Comparison of ENCODE assay signal across 8 cellular contexts in genomic region chr2:85433511-85434089, GRCh38. TPM values are rescaled to one million over a fixed set of nuclear protein-coding genes. Genes with fewer than 3 reads are reported as not detected.
A peak's percentile ranks its signal among the peaks of the same experiment; 100 is the strongest.
DNase-seq lines count a peak whose midpoint lies in the region; ATAC-seq and TF ChIP-seq lines count a peak whose summit lies in the region.

No MANE protein-coding gene starts in this region.

- peaks cover 56% of the 10 kb centered on the region for H3K4me1 ChIP-seq in left ventricle myocardium inferior

- peaks cover 68% of the 10 kb centered on the region for H3K4me1 Mint-ChIP-seq in WTC11

- H3K27ac ChIP-seq in left ventricle myocardium inferior (replicated peaks): peak overlapping the region; percentile 96

- H3K36me3 Mint-ChIP-seq in WTC11: no peaks in the 10 kb centered on the region

- TF ChIP-seq CTCF in WTC11 (IDR thresholded peaks at IDR 0.05) (no peak), left ventricle myocardium inferior (IDR thresholded peaks at IDR 0.05; ENCODE audit: borderline replicate concordance) (no peak)

- ATAC-seq in WTC11 (peak; percentile 4), sciatic nerve (peak; percentile 86), GM18909 (IDR thresholded peaks at IDR 0.05; ENCODE audit: poor library complexity, unreplicated experiment) (no peak), GM19395 (IDR thresholded peaks at IDR 0.05; ENCODE audit: unreplicated experiment) (no peak), HG02678 (IDR thresholded peaks at IDR 0.05; ENCODE audit: unreplicated experiment) (no peak)

- no peaks in the 10 kb centered on the region for H3K27me3 ChIP-seq in left ventricle myocardium inferior (ENCODE audit: low read depth)

- H3K4me3 Mint-ChIP-seq in WTC11: no peak overlapping the region

- no peak overlapping the region for H3K4me3 ChIP-seq in left ventricle myocardium inferior

- intact Hi-C loops in left ventricle myocardium inferior (cut with micrococcal nuclease) (no loop called here), sciatic nerve (cut with DNase I) (no loop called here)

- no peaks in the 10 kb centered on the region for H3K9me3 Mint-ChIP-seq in WTC11

- H3K36me3 ChIP-seq in left ventricle myocardium inferior: no peaks in the 10 kb centered on the region

- DNase-seq in HCEC 1CT: peak; percentile 98
- no peak for DNase-seq in WTC11 (ENCODE audit: low spot score)
- peak; percentile 89 for DNase-seq in left ventricle myocardium inferior
- peak; percentile 86 for DNase-seq in sciatic nerve (ENCODE audit: low spot score)
- DNase-seq in activated CD4-positive, CD25-positive, alpha-beta regulatory T cell treated with anti-CD3 and anti-CD28 coated beads, Interleukin-2, amount 50 U/mL, for 72 hours: no peak

- CTCF ChIA-PET in WTC11 (lab: Charles Lee): interaction anchor here (0.8 kb wide), 1 partner anchor 22 kb away, joined by 3 read pairs; no protein-coding TSS in a partner anchor

- no peak overlapping the region; the same call in 1 of the 2 replicates for H3K27ac Mint-ChIP-seq in WTC11

- H3K9me3 ChIP-seq in left ventricle myocardium inferior (replicated peaks): no peaks in the 10 kb centered on the region

- POLR2A ChIA-PET in WTC11 (lab: Charles Lee): interaction anchor here (0.6 to 6.1 kb wide), 3 partner anchors 52 to 140 kb away, joined by 3 to 54 read pairs (median 5); partner anchors contain the start of gene MAT2A

- H3K27me3 Mint-ChIP-seq in WTC11 (ENCODE audit: low read depth): peaks cover 10% of the 10 kb centered on the region

TF ChIP-seq in WTC11, 78 proteins besides CTCF, POLR2A, EP300 and RAD21:
- TF ChIP-seq, protein P1, sequence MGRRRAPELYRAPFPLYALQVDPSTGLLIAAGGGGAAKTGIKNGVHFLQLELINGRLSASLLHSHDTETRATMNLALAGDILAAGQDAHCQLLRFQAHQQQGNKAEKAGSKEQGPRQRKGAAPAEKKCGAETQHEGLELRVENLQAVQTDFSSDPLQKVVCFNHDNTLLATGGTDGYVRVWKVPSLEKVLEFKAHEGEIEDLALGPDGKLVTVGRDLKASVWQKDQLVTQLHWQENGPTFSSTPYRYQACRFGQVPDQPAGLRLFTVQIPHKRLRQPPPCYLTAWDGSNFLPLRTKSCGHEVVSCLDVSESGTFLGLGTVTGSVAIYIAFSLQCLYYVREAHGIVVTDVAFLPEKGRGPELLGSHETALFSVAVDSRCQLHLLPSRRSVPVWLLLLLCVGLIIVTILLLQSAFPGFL (CRISPR knock-in tag; IDR thresholded peaks at IDR 0.05; ENCODE audit: borderline replicate concordance): no peak
- TF ChIP-seq, protein P2, sequence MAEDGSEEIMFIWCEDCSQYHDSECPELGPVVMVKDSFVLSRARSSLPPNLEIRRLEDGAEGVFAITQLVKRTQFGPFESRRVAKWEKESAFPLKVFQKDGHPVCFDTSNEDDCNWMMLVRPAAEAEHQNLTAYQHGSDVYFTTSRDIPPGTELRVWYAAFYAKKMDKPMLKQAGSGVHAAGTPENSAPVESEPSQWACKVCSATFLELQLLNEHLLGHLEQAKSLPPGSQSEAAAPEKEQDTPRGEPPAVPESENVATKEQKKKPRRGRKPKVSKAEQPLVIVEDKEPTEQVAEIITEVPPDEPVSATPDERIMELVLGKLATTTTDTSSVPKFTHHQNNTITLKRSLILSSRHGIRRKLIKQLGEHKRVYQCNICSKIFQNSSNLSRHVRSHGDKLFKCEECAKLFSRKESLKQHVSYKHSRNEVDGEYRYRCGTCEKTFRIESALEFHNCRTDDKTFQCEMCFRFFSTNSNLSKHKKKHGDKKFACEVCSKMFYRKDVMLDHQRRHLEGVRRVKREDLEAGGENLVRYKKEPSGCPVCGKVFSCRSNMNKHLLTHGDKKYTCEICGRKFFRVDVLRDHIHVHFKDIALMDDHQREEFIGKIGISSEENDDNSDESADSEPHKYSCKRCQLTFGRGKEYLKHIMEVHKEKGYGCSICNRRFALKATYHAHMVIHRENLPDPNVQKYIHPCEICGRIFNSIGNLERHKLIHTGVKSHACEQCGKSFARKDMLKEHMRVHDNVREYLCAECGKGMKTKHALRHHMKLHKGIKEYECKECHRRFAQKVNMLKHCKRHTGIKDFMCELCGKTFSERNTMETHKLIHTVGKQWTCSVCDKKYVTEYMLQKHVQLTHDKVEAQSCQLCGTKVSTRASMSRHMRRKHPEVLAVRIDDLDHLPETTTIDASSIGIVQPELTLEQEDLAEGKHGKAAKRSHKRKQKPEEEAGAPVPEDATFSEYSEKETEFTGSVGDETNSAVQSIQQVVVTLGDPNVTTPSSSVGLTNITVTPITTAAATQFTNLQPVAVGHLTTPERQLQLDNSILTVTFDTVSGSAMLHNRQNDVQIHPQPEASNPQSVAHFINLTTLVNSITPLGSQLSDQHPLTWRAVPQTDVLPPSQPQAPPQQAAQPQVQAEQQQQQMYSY (CRISPR knock-in tag; IDR thresholded peaks at IDR 0.05): 0 out of 2 replicates have a peak, but pooled peaks have one; percentile 21
- TF ChIP-seq ZNF281 (CRISPR knock-in tag; IDR thresholded peaks at IDR 0.05): no peak

RNA-seq across cellular contexts. Expression of gene SH2D6, which starts 15.1 kb away (rescaled TPM):
- total RNA-seq in WTC11 (2021): 0.50 to 1.2 TPM (median 0.94 TPM) in 3 replicates
- total RNA-seq in left ventricle myocardium inferior: not detected
- 0.40 TPM for total RNA-seq in sciatic nerve

RNA-seq across cellular contexts. Expression of gene CAPG, which starts 23.4 kb away (rescaled TPM):
- total RNA-seq in WTC11 (2021) (117 to 139 TPM (median 131 TPM) in 3 replicates), left ventricle myocardium inferior (3.5 TPM), sciatic nerve (60.7 TPM)

Comparison
In these comparisons a context has a peak if more than half of its experiments do, and no peak if none do; other contexts are left out.
1. DNase-seq: peak in HCEC 1CT (single experiment), left ventricle myocardium inferior (single experiment) and sciatic nerve (single experiment); none in WTC11 (single experiment) and activated CD4-positive, CD25-positive, alpha-beta regulatory T cell treated with anti-CD3 and anti-CD28 coated beads, Interleukin-2, amount 50 U/mL, for 72 hours (single experiment).
2. ATAC-seq: peak in WTC11 (single experiment) and sciatic nerve (single experiment); none in GM18909 (single experiment), GM19395 (single experiment) and HG02678 (single experiment).
3. RNA of gene CAPG, which starts 23.4 kb away (total RNA-seq): 117 to 139 TPM in WTC11 and 60.7 TPM in sciatic nerve (single experiment); 3.5 TPM in left ventricle myocardium inferior (single experiment); every median in the first group is over 10 times any median in the second.